Comparison of ENCODE assay signal across 8 cellular contexts in genomic region chr12:57771873-57772428, GRCh38. TPM values are rescaled to one million over a fixed set of nuclear protein-coding genes. Genes with fewer than 3 reads are reported as not detected.
DNase-seq lines count a peak whose midpoint lies in the region; ATAC-seq lines count a peak whose summit lies in the region.

Gene METTL1, minus strand, starts transcription at chr12:57772105. Its CDS starts 22 bp downstream, at chr12:57772083.

- H3K4me1 Mint-ChIP-seq in CD8-positive, alpha-beta memory T cell: peaks cover 19 to 23% (median 21%) of the 10 kb centered on the region in 3 donors

- no peak within 1 kb of the TSS for H2AK5ac ChIP-seq in mesendoderm (ENCODE audit: low read length)

- H3K36me3 ChIP-seq in CD8-positive, alpha-beta memory T cell (ENCODE audit: insufficient read depth, low read length): no peaks in the 10 kb centered on the region
- H3K36me3 ChIP-seq in endocrine pancreas (ENCODE audit: control insufficient read depth, insufficient read depth, low read length) (no peaks in the 10 kb centered on the region), mesendoderm (ENCODE audit: control insufficient read depth, insufficient read depth, low read length) (peaks cover 2% of the 10 kb centered on the region)

- H4K5ac ChIP-seq in mesendoderm (ENCODE audit: low read length): no peak within 1 kb of the TSS

- no peak within 1 kb of the TSS for H2BK15ac ChIP-seq in mesendoderm (replicated peaks; ENCODE audit: low read depth)

- peaks cover 0 to 5% of the 10 kb centered on the region in 2 donors for H3K27me3 Mint-ChIP-seq in CD8-positive, alpha-beta memory T cell

- peaks cover 3% of the 10 kb centered on the region for H3K79me2 ChIP-seq in mesendoderm (ENCODE audit: control insufficient read depth, insufficient read depth, low read length)

- peaks cover 1% of the 10 kb centered on the region for H3K27me3 ChIP-seq in CD8-positive, alpha-beta memory T cell (ENCODE audit: insufficient read depth, low read length, poor library complexity, severe bottlenecking)
- H3K27me3 ChIP-seq in endocrine pancreas (ENCODE audit: control insufficient read depth, insufficient read depth, low read length): no peaks in the 10 kb centered on the region
- no peaks in the 10 kb centered on the region for H3K27me3 ChIP-seq in mesendoderm (ENCODE audit: insufficient read depth, low read length, poor library complexity)

- H2BK5ac ChIP-seq in mesendoderm (ENCODE audit: low read length): no peak within 1 kb of the TSS

- peak within 1 kb of the TSS; percentile 89 for H3K27ac ChIP-seq in CD8-positive, alpha-beta memory T cell (ENCODE audit: low read depth, low read length)
- peak within 1 kb of the TSS; percentile 59 for H3K27ac ChIP-seq in mesendoderm (ENCODE audit: low read depth, low read length)

- H4K8ac ChIP-seq in mesendoderm (ENCODE audit: low read depth, low read length): no peak within 1 kb of the TSS

- POLR2A ChIA-PET in CD8-positive, alpha-beta memory T cell (lab: Charles Lee): interaction anchor here (0.5 to 1.3 kb wide), 6 partner anchors 9 to 1300 kb away, joined by 4 to 6 read pairs (median 6); partner anchors contain the start of genes ATP23, TSFM and TSPAN31

- peak within 1 kb of the TSS; percentile 62 for H3K18ac ChIP-seq in mesendoderm (ENCODE audit: low read length)

- peak within 1 kb of the TSS; percentile 60 for H3K4ac ChIP-seq in mesendoderm (ENCODE audit: low read depth, low read length)

- H3K9ac ChIP-seq in endocrine pancreas (ENCODE audit: control insufficient read depth, insufficient read depth, low read length): peak within 1 kb of the TSS; percentile 55
- peak within 1 kb of the TSS; percentile 82 for H3K9ac ChIP-seq in mesendoderm (ENCODE audit: low read length)

- peak within 1 kb of the TSS; percentile 84 for H3K4me2 ChIP-seq in mesendoderm (ENCODE audit: low read length)

- peak; percentile 82 for ATAC-seq in GM19467 (IDR thresholded peaks at IDR 0.05; ENCODE audit: unreplicated experiment)

- no CpG with 5 or more reads among the region's 28 CpGs for WGBS in mesendoderm (ENCODE audit: extremely low coverage, insufficient coverage, low lambda C conversion rate)

- H3K23ac ChIP-seq in mesendoderm (ENCODE audit: low read length): no peak within 1 kb of the TSS

- H3K56ac ChIP-seq in mesendoderm (ENCODE audit: low read length): peak within 1 kb of the TSS; percentile 94

- peaks cover 12% of the 10 kb centered on the region for H3K4me1 ChIP-seq in CD8-positive, alpha-beta memory T cell (ENCODE audit: insufficient read depth, low read length)
- H3K4me1 ChIP-seq in endocrine pancreas (ENCODE audit: control insufficient read depth, insufficient read depth, low read length) (no peaks in the 10 kb centered on the region), mesendoderm (ENCODE audit: control insufficient read depth, low read depth, low read length) (no peaks in the 10 kb centered on the region)

- CTCF ChIA-PET in CD8-positive, alpha-beta memory T cell (lab: Charles Lee): interaction anchor here (0.9 to 2.2 kb wide), 5 partner anchors 10 to 131 kb away, joined by 3 to 14 read pairs (median 3); partner anchors contain the start of gene TSFM

- DNase-seq in CD8-positive, alpha-beta memory T cell: peak; percentile 82 to 92 (median 86)
- DNase-seq in HS-27A (ENCODE audit: low read depth) (peak; percentile 98), NOMO-1 (lab: John Stamatoyannopoulos, UW; ENCODE audit: unreplicated experiment in 2 of 2) (peak; percentile 93 to 98), mesendoderm (peak; percentile 99)
- DNase-seq in activated CD8-positive, alpha-beta memory T cell treated with anti-CD3 and anti-CD28 coated beads for 48 hours (ENCODE audit: low read depth in 2 of 3, low spot score in 2 of 3): peak; percentile 85 to 90 (median 88)
- peak; percentile 73 for DNase-seq in stimulated activated CD8-positive, alpha-beta memory T cell treated with anti-CD3 and anti-CD28 coated beads, Interleukin-15, amount 100 ng/mL, for 1 hour (ENCODE audit: low read depth)

- peak within 1 kb of the TSS; percentile 93 to 99 (median 96) for H3K4me3 Mint-ChIP-seq in CD8-positive, alpha-beta memory T cell

- H2BK120ac ChIP-seq in mesendoderm (ENCODE audit: low read depth, low read length): no peak within 1 kb of the TSS

- H3K9me3 Mint-ChIP-seq in CD8-positive, alpha-beta memory T cell: no peaks in the 10 kb centered on the region

- H3K4me3 ChIP-seq in CD8-positive, alpha-beta memory T cell (ENCODE audit: low read length): peak within 1 kb of the TSS; percentile 93
- H3K4me3 ChIP-seq in endocrine pancreas (ENCODE audit: control insufficient read depth, insufficient read depth, low read length) (peak within 1 kb of the TSS; percentile 79), mesendoderm (ENCODE audit: low read length) (peak within 1 kb of the TSS; percentile 51)

- peak within 1 kb of the TSS; percentile 92 to 99 (median 98) for H3K27ac Mint-ChIP-seq in CD8-positive, alpha-beta memory T cell

- H3K9me3 ChIP-seq in CD8-positive, alpha-beta memory T cell (ENCODE audit: low read length): no peaks in the 10 kb centered on the region
- no peaks in the 10 kb centered on the region for H3K9me3 ChIP-seq in endocrine pancreas (ENCODE audit: control insufficient read depth, low read length)

- H3K79me1 ChIP-seq in mesendoderm (ENCODE audit: low read length): peaks cover 8% of the 10 kb centered on the region

- peaks cover 7 to 18% (median 14%) of the 10 kb centered on the region in 3 donors for H3K36me3 Mint-ChIP-seq in CD8-positive, alpha-beta memory T cell

RNA-seq across cellular contexts. Expression of gene METTL1, which starts in this region (rescaled TPM):
- total RNA-seq in CD8-positive, alpha-beta memory T cell: 10 to 100 TPM; 69.8 to 74.2 TPM
- polyA plus RNA-seq in CD8-positive, alpha-beta memory T cell: 18.6 TPM
- polyA plus RNA-seq in mesendoderm (2013, experiment 1 of 2): 34.4 TPM
- 34.4 TPM for polyA plus RNA-seq in mesendoderm (2013, experiment 2 of 2)

Comparison
In these comparisons a context has a peak if more than half of its experiments do, and no peak if none do; other contexts are left out.
1. Peak in every context shown above with its lines: DNase-seq, ATAC-seq, H3K4me3 ChIP-seq and H3K27ac ChIP-seq.